In the genomic region with DNA sequence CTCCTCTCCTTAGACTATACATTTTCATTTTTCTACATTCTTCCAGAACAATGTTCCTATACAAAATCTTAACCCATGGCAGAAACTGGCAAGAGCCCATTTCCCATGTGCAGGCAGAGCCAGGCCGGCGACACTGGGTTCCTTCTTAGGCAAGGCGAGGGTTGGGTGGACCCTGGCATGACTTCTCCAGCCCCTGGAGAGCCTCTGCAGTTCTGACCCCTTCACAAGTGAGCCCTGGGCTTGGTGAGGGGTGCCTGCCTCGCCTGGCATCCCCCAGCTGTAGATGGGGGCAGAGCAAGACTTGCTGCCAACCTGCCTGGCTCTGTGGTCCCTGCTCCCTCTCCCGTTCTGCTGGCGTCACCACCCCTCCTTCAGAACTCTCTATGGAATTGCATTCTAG, we compare ENCODE assay signal across 16 cellular contexts. TPM values are rescaled to one million over a fixed set of nuclear protein-coding genes. Genes with fewer than 3 reads are reported as not detected.
A peak's percentile ranks its signal among the peaks of the same experiment; 100 is the strongest.
DNase-seq lines count a peak whose midpoint lies in the region; ATAC-seq and TF ChIP-seq lines count a peak whose summit lies in the region.
"Had no signal": no experiment of that assay in that cellular context is flagged by ENCODE, and none has a peak within 500 bp of the region (broad histone marks: within the 10 kb centered on the region; RNA-seq: fewer than 3 reads in every experiment).

No MANE protein-coding gene starts in this region.

- intact Hi-C loops in dendritic cell treated with granulocyte-macrophage colony-stimulating factor and Interleukin-4, amounts not matched to agents 40 ng/mL and 50 ng/mL, for 4 days (cut with micrococcal nuclease): no loop called here
- intact Hi-C loops in sigmoid colon (cut with DNase I): no loop called here

- H3K36me3 Mint-ChIP-seq in activated CD8-positive, alpha-beta memory T cell treated with anti-CD3 and anti-CD28 coated beads, Interleukin-2, amount 10 ng/mL, durations not matched to agents 7 days and 5 days: peaks cover 29% of the 10 kb centered on the region
- H3K36me3 Mint-ChIP-seq in IgD-negative memory B cell: peaks cover 2% of the 10 kb centered on the region
- H3K36me3 Mint-ChIP-seq in dendritic cell treated with granulocyte-macrophage colony-stimulating factor and Interleukin-4, amounts not matched to agents 40 ng/mL and 50 ng/mL, for 4 days (ENCODE audit: low read depth): no peaks in the 10 kb centered on the region

- no peaks in the 10 kb centered on the region for H3K9me3 ChIP-seq in sigmoid colon
- H3K9me3 ChIP-seq: HAP-1, lower lobe of right lung had no signal

- no peak overlapping the region for H3K4me3 ChIP-seq in sigmoid colon
- H3K4me3 ChIP-seq: HAP-1, lower lobe of right lung, smooth muscle cell had no signal

- H3K4me3 Mint-ChIP-seq in activated CD8-positive, alpha-beta memory T cell treated with anti-CD3 and anti-CD28 coated beads, Interleukin-2, amount 10 ng/mL, durations not matched to agents 7 days and 5 days: no peak overlapping the region
- H3K4me3 Mint-ChIP-seq in IgD-negative memory B cell: peak overlapping the region in 1 of 4 donors; percentile 70
- H3K4me3 Mint-ChIP-seq in dendritic cell treated with granulocyte-macrophage colony-stimulating factor and Interleukin-4, amounts not matched to agents 40 ng/mL and 50 ng/mL, for 4 days: no peak overlapping the region

- H3K27me3 Mint-ChIP-seq in activated CD8-positive, alpha-beta memory T cell treated with anti-CD3 and anti-CD28 coated beads, Interleukin-2, amount 10 ng/mL, durations not matched to agents 7 days and 5 days: no peaks in the 10 kb centered on the region
- no peaks in the 10 kb centered on the region for H3K27me3 Mint-ChIP-seq in IgD-negative memory B cell
- H3K27me3 Mint-ChIP-seq in dendritic cell treated with granulocyte-macrophage colony-stimulating factor and Interleukin-4, amounts not matched to agents 40 ng/mL and 50 ng/mL, for 4 days: peaks cover 2% of the 10 kb centered on the region

- H3K4me1 Mint-ChIP-seq in activated CD8-positive, alpha-beta memory T cell treated with anti-CD3 and anti-CD28 coated beads, Interleukin-2, amount 10 ng/mL, durations not matched to agents 7 days and 5 days: peaks cover 75% of the 10 kb centered on the region
- H3K4me1 Mint-ChIP-seq in IgD-negative memory B cell: peaks cover 53 to 67% (median 66%) of the 10 kb centered on the region in 3 donors
- H3K4me1 Mint-ChIP-seq in dendritic cell treated with granulocyte-macrophage colony-stimulating factor and Interleukin-4, amounts not matched to agents 40 ng/mL and 50 ng/mL, for 4 days (ENCODE audit: low read depth): peaks cover 92% of the 10 kb centered on the region

- TF ChIP-seq POLR2A in sigmoid colon (IDR thresholded peaks at IDR 0.05): no peak

- CTCF ChIA-PET in activated CD8-positive, alpha-beta memory T cell treated with anti-CD3 and anti-CD28 coated beads, Interleukin-2, amount 10 ng/mL, durations not matched to agents 7 days and 5 days (lab: Charles Lee): no interaction called here

- DNase-seq in activated CD8-positive, alpha-beta memory T cell treated with anti-CD3 and anti-CD28 coated beads, Interleukin-2, amount 10 ng/mL, durations not matched to agents 7 days and 5 days: no peak
- no peak for DNase-seq in activated CD8-positive, alpha-beta memory T cell treated with anti-CD3 and anti-CD28 coated beads, Interleukin-2, amount 50 U/mL, for 4 hours
- DNase-seq in sigmoid colon (no peak), NCI-H1105 treated with DMSO at 0.1 percent for 48 hours (lab: John Stamatoyannopoulos, UW) (no peak), AG08395 (ENCODE audit: low spot score) (no peak)
- no peak for DNase-seq in stimulated activated CD4-positive, alpha-beta T cell treated with anti-CD3 and anti-CD28 coated beads, Interleukin-4, amount 100 ng/mL, for 24 hours
- DNase-seq: ACHN; activated CD4-positive, alpha-beta T cell treated with anti-CD3 and anti-CD28 coated beads, Interleukin-2, amount 50 U/mL, for 48 hours; Karpas-422; lower lobe of right lung; NCI-H187 treated with DMSO at 0.1 percent for 48 hours; NCI-H526 had no signal

- TF ChIP-seq EP300 in sigmoid colon (IDR thresholded peaks at IDR 0.05): no peak

- H3K9me3 Mint-ChIP-seq in activated CD8-positive, alpha-beta memory T cell treated with anti-CD3 and anti-CD28 coated beads, Interleukin-2, amount 10 ng/mL, durations not matched to agents 7 days and 5 days (ENCODE audit: low read depth): no peaks in the 10 kb centered on the region
- no peaks in the 10 kb centered on the region for H3K9me3 Mint-ChIP-seq in IgD-negative memory B cell
- no peaks in the 10 kb centered on the region for H3K9me3 Mint-ChIP-seq in dendritic cell treated with granulocyte-macrophage colony-stimulating factor and Interleukin-4, amounts not matched to agents 40 ng/mL and 50 ng/mL, for 4 days

- no peaks in the 10 kb centered on the region for H3K36me3 ChIP-seq in sigmoid colon

- no peaks in the 10 kb centered on the region for H3K27me3 ChIP-seq in sigmoid colon

- no peak for ATAC-seq in activated CD8-positive, alpha-beta memory T cell treated with anti-CD3 and anti-CD28 coated beads, Interleukin-2, amount 10 ng/mL, durations not matched to agents 7 days and 5 days
- ATAC-seq: lower lobe of right lung had no signal

- peak overlapping the region; percentile 94 to 99 (median 99) for H3K27ac ChIP-seq in sigmoid colon

- no peak for TF ChIP-seq CTCF in sigmoid colon (IDR thresholded peaks at IDR 0.05)

- WGBS in sigmoid colon, 2 donors: 82 to 83% methylated on average over 6 of the region's 6 CpGs

- peak overlapping the region; percentile 75 for H3K27ac Mint-ChIP-seq in activated CD8-positive, alpha-beta memory T cell treated with anti-CD3 and anti-CD28 coated beads, Interleukin-2, amount 10 ng/mL, durations not matched to agents 7 days and 5 days
- peak overlapping the region in 2 of 3 donors; percentile 29 to 94 for H3K27ac Mint-ChIP-seq in IgD-negative memory B cell
- peak overlapping the region; percentile 64 for H3K27ac Mint-ChIP-seq in dendritic cell treated with granulocyte-macrophage colony-stimulating factor and Interleukin-4, amounts not matched to agents 40 ng/mL and 50 ng/mL, for 4 days

- H3K4me1 ChIP-seq in sigmoid colon: peaks cover 0 to 92% (median 86%) of the 10 kb centered on the region in 4 donors

RNA-seq across cellular contexts. Expression of gene GYPC, which starts 5.0 kb away (rescaled TPM):
- total RNA-seq in activated CD8-positive, alpha-beta memory T cell treated with anti-CD3 and anti-CD28 coated beads, Interleukin-2, amount 10 ng/mL, durations not matched to agents 7 days and 5 days: 10 to 100 TPM; 87.6 to 99.8 TPM
- 111 TPM for polyA plus RNA-seq in IgD-negative memory B cell
- total RNA-seq in sigmoid colon: 100 to 1,000 TPM in 3 of 4 donors, 10 to 100 TPM in 1; 93.5 to 123 (median 113) TPM
- 10 to 100 TPM; 18.0 to 93.7 (median 66.8) TPM for polyA plus RNA-seq in sigmoid colon
